ENCODE assay signal across 26 cellular contexts in genomic region chr16:75820672-75821071, GRCh38.
DNase-seq lines count a peak whose midpoint lies in the region; ATAC-seq, FAIRE-seq and TF ChIP-seq lines count a peak whose summit lies in the region.
"Had no signal": no experiment of that assay in that cellular context is flagged by ENCODE, and none has a peak within 500 bp of the region (broad histone marks: within the 10 kb centered on the region; RNA-seq: fewer than 3 reads in every experiment).

No MANE protein-coding gene starts in this region.

- TF ChIP-seq RAD21 in HepG2 (CRISPR knock-in tag; IDR thresholded peaks at IDR 0.05), result no peak

- TF ChIP-seq CTCF in HepG2 (CRISPR knock-in tag; IDR thresholded peaks at IDR 0.05) (no peak), right lobe of liver (IDR thresholded peaks at IDR 0.05) (no peak)

- H3K27me3 Mint-ChIP-seq in T-cell, result peaks cover 6 to 10% of the 10 kb centered on the region in 2 donors
- H3K27me3 Mint-ChIP-seq in activated naive CD8-positive, alpha-beta T cell treated with anti-CD3 and anti-CD28 coated beads for 36 hours, result peaks cover 13% of the 10 kb centered on the region

- TF ChIP-seq EP300 in HepG2 (IDR thresholded peaks at IDR 0.05; ENCODE audit: low read depth in 2 of 2, low read length in 2 of 2) (no peak), HepG2 (CRISPR knock-in tag; IDR thresholded peaks at IDR 0.05; ENCODE audit: borderline replicate concordance) (no peak)

- 24% methylated on average over 6 of the region's 6 CpGs for WGBS in HepG2 (ENCODE audit: low lambda C conversion rate)
- 100% methylated on average over 2 of the region's 6 CpGs for WGBS in right lobe of liver (ENCODE audit: insufficient coverage, low coverage, low lambda C conversion rate, missing lambda C conversion rate)

- POLR2A ChIA-PET in HepG2 (lab: Yijun Ruan, JAX) (no interaction called here), T-cell (lab: Charles Lee) (no interaction called here)

- FAIRE-seq in HepG2 (lab: Jason Lieb, UNC), result no peak
- FAIRE-seq: GM18507 had no signal

- H3K36me3 ChIP-seq in HepG2 (replicated peaks in 1 of 2; ENCODE audit: control insufficient read depth in 1 of 2, insufficient read depth in 2 of 2, low read length in 2 of 2) (no peaks in the 10 kb centered on the region), right lobe of liver (no peaks in the 10 kb centered on the region)
- H3K36me3 ChIP-seq: colonic mucosa, tibial artery had no signal

- no peak overlapping the region for H3K4me3 Mint-ChIP-seq in T-cell
- no peak overlapping the region for H3K4me3 Mint-ChIP-seq in activated naive CD8-positive, alpha-beta T cell treated with anti-CD3 and anti-CD28 coated beads for 36 hours
- H3K4me3 Mint-ChIP-seq: activated B cell treated with CpG ODN at 0.5 μM for 24 hours; activated CD4-positive, alpha-beta memory T cell treated with anti-CD3 and anti-CD28 coated beads for 36 hours; brain; effector memory CD8-positive, alpha-beta T cell; memory B cell; stimulated activated naive CD8-positive, alpha-beta T cell treated with anti-CD3 and anti-CD28 coated beads, Interleukin-15, amount 100 ng/mL, for 72 hours had no signal

- H3K4me1 Mint-ChIP-seq in T-cell, result no peaks in the 10 kb centered on the region
- H3K4me1 Mint-ChIP-seq in activated naive CD8-positive, alpha-beta T cell treated with anti-CD3 and anti-CD28 coated beads for 36 hours, result no peaks in the 10 kb centered on the region
- H3K4me1 Mint-ChIP-seq: activated B cell treated with CpG ODN at 0.5 μM for 24 hours; brain; stimulated activated naive CD8-positive, alpha-beta T cell treated with anti-CD3 and anti-CD28 coated beads, Interleukin-15, amount 100 ng/mL, for 72 hours had no signal

- no peak overlapping the region for H3K27ac Mint-ChIP-seq in T-cell
- no peak overlapping the region for H3K27ac Mint-ChIP-seq in activated naive CD8-positive, alpha-beta T cell treated with anti-CD3 and anti-CD28 coated beads for 36 hours
- H3K27ac Mint-ChIP-seq: activated B cell treated with CpG ODN at 0.5 μM for 24 hours; activated CD4-positive, alpha-beta memory T cell treated with anti-CD3 and anti-CD28 coated beads for 36 hours; brain; effector memory CD8-positive, alpha-beta T cell; memory B cell; stimulated activated naive CD8-positive, alpha-beta T cell treated with anti-CD3 and anti-CD28 coated beads, Interleukin-15, amount 100 ng/mL, for 72 hours had no signal

- peak; percentile 25; the same call in 1 of the 3 replicates for ATAC-seq in HepG2
- no peak for ATAC-seq in right lobe of liver
- ATAC-seq in esophagus mucosa, result peak; percentile 59
- ATAC-seq in HG03442 (IDR thresholded peaks at IDR 0.05; ENCODE audit: unreplicated experiment), result no peak
- no peak for ATAC-seq in T-cell (replicated peaks in 1 of 4)
- ATAC-seq: effector memory CD8-positive, alpha-beta T cell; Panc1; SK-N-SH treated with all-trans-retinoic acid at 6 μM for 48 hours; stimulated activated naive CD8-positive, alpha-beta T cell treated with anti-CD3 and anti-CD28 coated beads, Interleukin-15, amount 100 ng/mL, for 72 hours had no signal

- no peaks in the 10 kb centered on the region for H3K79me2 ChIP-seq in HepG2 (ENCODE audit: insufficient read depth, low read length)

- no peaks in the 10 kb centered on the region for H3K9me3 Mint-ChIP-seq in T-cell
- no peaks in the 10 kb centered on the region for H3K9me3 Mint-ChIP-seq in activated naive CD8-positive, alpha-beta T cell treated with anti-CD3 and anti-CD28 coated beads for 36 hours
- H3K9me3 Mint-ChIP-seq: stimulated activated naive CD8-positive, alpha-beta T cell treated with anti-CD3 and anti-CD28 coated beads, Interleukin-15, amount 100 ng/mL, for 72 hours had no signal

- intact Hi-C loops in HepG2 (cut with micrococcal nuclease; ENCODE audit: unreplicated experiment), result no loop called here
- intact Hi-C loops in right lobe of liver (cut with DNase I), result no loop called here

- no peak overlapping the region for H3K4me2 ChIP-seq in HepG2 (ENCODE audit: low read depth, low read length)

- no peak overlapping the region for H3K9ac ChIP-seq in HepG2 (ENCODE audit: insufficient read depth, low read depth, low read length)

- H3K4me3 ChIP-seq in HepG2 (replicated peaks in 1 of 3; ENCODE audit: insufficient read depth in 1 of 3, low read depth in 2 of 3, low read length in 3 of 3) (no peak overlapping the region), right lobe of liver (no peak overlapping the region)
- H3K4me3 ChIP-seq: colonic mucosa, tibial artery had no signal

- no peaks in the 10 kb centered on the region for H4K20me1 ChIP-seq in HepG2 (ENCODE audit: insufficient read depth, low read length)

- CTCF ChIA-PET in HepG2 (lab: Yijun Ruan, JAX; ENCODE audit: low intra/inter-chr PET ratio, low total read pairs) (no interaction called here), T-cell (lab: Charles Lee) (no interaction called here)

- H3K4me1 ChIP-seq in HepG2 (ENCODE audit: insufficient read depth, low read length) (no peaks in the 10 kb centered on the region), right lobe of liver (no peaks in the 10 kb centered on the region)
- H3K4me1 ChIP-seq: colonic mucosa, tibial artery had no signal

- no peak overlapping the region for H2AFZ ChIP-seq in HepG2 (ENCODE audit: low read length)

- no peak for DNase-seq in HepG2 (ENCODE audit: low spot score)
- no peak for DNase-seq in right lobe of liver
- DNase-seq in RPMI7951 (ENCODE audit: low read depth), result peak; percentile 20
- DNase-seq in NCI-H1417 (lab: John Stamatoyannopoulos, UW), result no peak
- no peak for DNase-seq in T-cell
- no peak for DNase-seq in activated naive CD8-positive, alpha-beta T cell treated with anti-CD3 and anti-CD28 coated beads for 36 hours
- DNase-seq: 8988T; activated B cell treated with CpG ODN at 0.5 μM for 24 hours; activated CD4-positive, alpha-beta memory T cell treated with anti-CD3 and anti-CD28 coated beads for 36 hours; colonic mucosa; effector memory CD8-positive, alpha-beta T cell; Kasumi-1; NCI-H1092; NCI-H2029; nucleus accumbens; retina; stimulated activated CD4-positive, alpha-beta T cell treated with anti-CD3 and anti-CD28 coated beads, Interleukin-4, amount 100 ng/mL, for 24 hours; stimulated activated naive CD8-positive, alpha-beta T cell treated with anti-CD3 and anti-CD28 coated beads, Interleukin-15, amount 100 ng/mL, for 72 hours; tibial artery had no signal

- H3K27ac ChIP-seq in HepG2 (ENCODE audit: extremely low read length, insufficient read depth, low read length) (no peak overlapping the region), right lobe of liver (no peak overlapping the region)
- H3K27ac ChIP-seq: colonic mucosa, tibial artery had no signal

- H3K9me3 ChIP-seq in HepG2 (ENCODE audit: low read length) (no peaks in the 10 kb centered on the region), right lobe of liver (no peaks in the 10 kb centered on the region)
- H3K9me3 ChIP-seq: colonic mucosa, tibial artery had no signal

- no peaks in the 10 kb centered on the region for H3K36me3 Mint-ChIP-seq in T-cell
- H3K36me3 Mint-ChIP-seq in activated naive CD8-positive, alpha-beta T cell treated with anti-CD3 and anti-CD28 coated beads for 36 hours, result no peaks in the 10 kb centered on the region
- H3K36me3 Mint-ChIP-seq: activated CD4-positive, alpha-beta memory T cell treated with anti-CD3 and anti-CD28 coated beads for 36 hours; brain had no signal

- no TSS peak for BruUV-seq in HepG2 (replicated peaks; lab: Mats Ljungman, UMichigan)

- in situ Hi-C loops in HepG2 (cut with HindIII; ENCODE audit: extremely low pct_ligation_motif_present, low pct_unique_long_range_greater_than_20kb), result no loop called here

- H3K27me3 ChIP-seq in HepG2 (ENCODE audit: control insufficient read depth in 1 of 2, insufficient read depth in 2 of 2, low read length in 2 of 2) (peaks cover 0 to 12% of the 10 kb centered on the region in 2 experiments; a peak in 1 of 5 replicates), right lobe of liver (no peaks in the 10 kb centered on the region)
- H3K27me3 ChIP-seq: colonic mucosa, tibial artery had no signal

- TF ChIP-seq POLR2A in HepG2 (IDR thresholded peaks at IDR 0.05; ENCODE audit: insufficient read depth in 1 of 2, low read depth in 2 of 2, low read length in 2 of 2) (no peak), right lobe of liver (IDR thresholded peaks at IDR 0.05) (no peak)

TF ChIP-seq in HepG2, 621 proteins besides CTCF, POLR2A, EP300 and RAD21 (continues in another document):
- TF ChIP-seq ZNF513 (CRISPR knock-in tag; conservative IDR thresholded peaks at IDR 0.05), result no peak
- no peak for TF ChIP-seq KDM6A (CRISPR knock-in tag; IDR thresholded peaks at IDR 0.05; ENCODE audit: low read depth)
- TF ChIP-seq ZNF775 (CRISPR knock-in tag; IDR thresholded peaks at IDR 0.05; ENCODE audit: borderline replicate concordance), result no peak
- TF ChIP-seq MAFK (conservative IDR thresholded peaks at IDR 0.05 in 1 of 2, IDR thresholded peaks at IDR 0.05 in 1 of 2; ENCODE audit: low read length in 2 of 2), result peak in 1 of 2 experiments; percentile 14; a peak in 2 of 4 replicates
- TF ChIP-seq ZNF296 (CRISPR knock-in tag; conservative IDR thresholded peaks at IDR 0.05), result no peak
- TF ChIP-seq ZBTB8A (CRISPR knock-in tag; IDR thresholded peaks at IDR 0.05; ENCODE audit: borderline replicate concordance, low read depth), result no peak
- TF ChIP-seq DR1 (CRISPR knock-in tag; IDR thresholded peaks at IDR 0.05), result no peak
- TF ChIP-seq E2F1 (CRISPR knock-in tag; IDR thresholded peaks at IDR 0.05), result no peak
- peak; percentile 74 for TF ChIP-seq FOSL2 (CRISPR knock-in tag; IDR thresholded peaks at IDR 0.05)
- 0 out of 2 replicates have a peak, but pooled peaks have one; percentile 30 for TF ChIP-seq MAFF (IDR thresholded peaks at IDR 0.05; ENCODE audit: low read depth, low read length)

Comparison
In these comparisons a context has a peak if more than half of its experiments do, and no peak if none do; other contexts are left out.
1. ATAC-seq: peak in HepG2 (single experiment) and esophagus mucosa (single experiment); none in right lobe of liver (0 of 4), HG03442 (single experiment) and T-cell (0 of 4).